ENCODE assay signal across 20 cellular contexts in genomic region chr2:191790737-191791136, GRCh38.
"Had no signal": no experiment of that assay in that cellular context is flagged by ENCODE, and none has a peak within 500 bp of the region (broad histone marks: within the 10 kb centered on the region; RNA-seq: fewer than 3 reads in every experiment).

No MANE protein-coding gene starts in this region.

- H3K36me3 ChIP-seq: ascending aorta, esophagus squamous epithelium, tibial nerve, uterus had no signal

- H3K27ac Mint-ChIP-seq: activated naive CD4-positive, alpha-beta T cell treated with anti-CD3 and anti-CD28 coated beads, Interleukin-2, amount 10 ng/mL, durations not matched to agents 7 days and 5 days; activated naive CD8-positive, alpha-beta T cell treated with anti-CD3 and anti-CD28 coated beads, Interleukin-2, amount 50 U/mL, for 24 hours; effector memory CD8-positive, alpha-beta T cell; nephron progenitor cell; T-cell had no signal

- H3K4me1 ChIP-seq: ascending aorta, esophagus squamous epithelium, tibial nerve, uterus had no signal

- H3K9me3 Mint-ChIP-seq: activated naive CD4-positive, alpha-beta T cell treated with anti-CD3 and anti-CD28 coated beads, Interleukin-2, amount 10 ng/mL, durations not matched to agents 7 days and 5 days; activated naive CD8-positive, alpha-beta T cell treated with anti-CD3 and anti-CD28 coated beads, Interleukin-2, amount 50 U/mL, for 24 hours; activated T-cell treated with anti-CD3 and anti-CD28 coated beads, Interleukin-2, amount 50 U/mL, for 4 hours; effector memory CD8-positive, alpha-beta T cell; T-cell had no signal

- H3K4me1 Mint-ChIP-seq: nephron progenitor cell had no signal

- H3K9me3 ChIP-seq: ascending aorta, esophagus squamous epithelium, tibial nerve, uterus had no signal

- H3K27ac ChIP-seq: ascending aorta, esophagus squamous epithelium, tibial nerve, uterus had no signal

- H3K27me3 ChIP-seq: ascending aorta, esophagus squamous epithelium, tibial nerve, uterus had no signal

- H3K4me3 ChIP-seq: ascending aorta, esophagus squamous epithelium, tibial nerve, uterus had no signal

- DNase-seq: activated CD4-positive, alpha-beta T cell treated with anti-CD3 and anti-CD28 coated beads, Interleukin-2, amount 50 U/mL, for 1 hour; activated CD8-positive, alpha-beta memory T cell treated with anti-CD3 and anti-CD28 coated beads, Interleukin-2, amount 50 U/mL, for 4 hours; activated naive CD4-positive, alpha-beta T cell treated with anti-CD3 and anti-CD28 coated beads, Interleukin-2, amount 10 ng/mL, durations not matched to agents 7 days and 5 days; activated naive CD8-positive, alpha-beta T cell treated with anti-CD3 and anti-CD28 coated beads, Interleukin-2, amount 50 U/mL, for 24 hours; activated T-cell treated with anti-CD3 and anti-CD28 coated beads, Interleukin-2, amount 50 U/mL, for 4 hours; effector memory CD8-positive, alpha-beta T cell; esophagus squamous epithelium; kidney; midbrain; nephron progenitor cell; nucleus accumbens; posterior cingulate gyrus; stimulated activated naive CD8-positive, alpha-beta T cell treated with anti-CD3 and anti-CD28 coated beads, Interleukin-15, Interleukin-2, amounts not matched to agents 100 U/mL and 50 U/mL, for 24 hours; T-cell; T-helper 9 cell; uterus had no signal

- H3K36me3 Mint-ChIP-seq: activated naive CD4-positive, alpha-beta T cell treated with anti-CD3 and anti-CD28 coated beads, Interleukin-2, amount 10 ng/mL, durations not matched to agents 7 days and 5 days; T-cell had no signal

- H3K4me3 Mint-ChIP-seq: activated naive CD4-positive, alpha-beta T cell treated with anti-CD3 and anti-CD28 coated beads, Interleukin-2, amount 10 ng/mL, durations not matched to agents 7 days and 5 days; activated naive CD8-positive, alpha-beta T cell treated with anti-CD3 and anti-CD28 coated beads, Interleukin-2, amount 50 U/mL, for 24 hours; activated T-cell treated with anti-CD3 and anti-CD28 coated beads, Interleukin-2, amount 50 U/mL, for 4 hours; effector memory CD8-positive, alpha-beta T cell; nephron progenitor cell; T-cell had no signal

- ATAC-seq: activated CD4-positive, CD25-positive, alpha-beta regulatory T cell treated with anti-CD3 and anti-CD28 coated beads, Interleukin-2, amount 50 U/mL, for 24 hours; activated naive CD8-positive, alpha-beta T cell treated with anti-CD3 and anti-CD28 coated beads, Interleukin-2, amount 50 U/mL, for 24 hours; activated T-cell treated with anti-CD3 and anti-CD28 coated beads, Interleukin-2, amount 50 U/mL, for 4 hours; effector memory CD8-positive, alpha-beta T cell; left lobe of liver; stimulated activated naive CD8-positive, alpha-beta T cell treated with anti-CD3 and anti-CD28 coated beads, Interleukin-15, Interleukin-2, amounts not matched to agents 100 U/mL and 50 U/mL, for 24 hours; T-cell had no signal
